Comparison of ENCODE assay signal across 23 cellular contexts in genomic region chr1:201842472-201843020, GRCh38. TPM values are rescaled to one million over a fixed set of nuclear protein-coding genes. Genes with fewer than 3 reads are reported as not detected.
DNase-seq lines count a peak whose midpoint lies in the region; ATAC-seq, FAIRE-seq and TF ChIP-seq lines count a peak whose summit lies in the region.
"Had no signal": no experiment of that assay in that cellular context is flagged by ENCODE, and none has a peak within 500 bp of the region (broad histone marks: within the 10 kb centered on the region; RNA-seq: fewer than 3 reads in every experiment).

No MANE protein-coding gene starts in this region.

- CTCF ChIA-PET in CD4-positive, alpha-beta T cell (lab: Charles Lee), result interaction anchor here (2.3 kb wide), 1 partner anchor 14 kb away, joined by 10 read pairs; the partner anchor contains the start of gene IPO9

- no peak for TF ChIP-seq CTCF in CD4-positive, alpha-beta T cell (IDR thresholded peaks at IDR 0.05)
- TF ChIP-seq CTCF in astrocyte (IDR thresholded peaks at IDR 0.05; ENCODE audit: insufficient read depth, low read depth, low read length) (no peak), right lobe of liver (IDR thresholded peaks at IDR 0.05) (no peak), ovary (IDR thresholded peaks at IDR 0.05) (no peak)

- POLR2A ChIA-PET in CD4-positive, alpha-beta T cell (lab: Charles Lee), result no interaction called here

- H3K9ac ChIP-seq in astrocyte (ENCODE audit: low read length), result no peak overlapping the region

- no peak overlapping the region for H3K27ac ChIP-seq in CD4-positive, alpha-beta T cell (ENCODE audit: low read depth, low read length)
- H3K27ac ChIP-seq in astrocyte (ENCODE audit: low read depth, low read length) (no peak overlapping the region), right lobe of liver (no peak overlapping the region), ovary (no peak overlapping the region)
- H3K27ac ChIP-seq: coronary artery, right atrium auricular region, SJSA1, transverse colon had no signal

- no peak overlapping the region for H3K4me3 ChIP-seq in astrocyte (ENCODE audit: insufficient read depth, low read depth, low read length)
- no peak overlapping the region for H3K4me3 ChIP-seq in right lobe of liver
- no peak overlapping the region for H3K4me3 ChIP-seq in ovary
- H3K4me3 ChIP-seq: coronary artery, HAP-1, right atrium auricular region, SJSA1, transverse colon had no signal

- H3K27me3 Mint-ChIP-seq in CD4-positive, alpha-beta T cell, result no peaks in the 10 kb centered on the region
- H3K27me3 Mint-ChIP-seq in astrocyte (ENCODE audit: low read depth, unreplicated experiment), result no peaks in the 10 kb centered on the region
- H3K27me3 Mint-ChIP-seq: activated B cell treated with CpG ODN at 0.5 μM for 24 hours; activated CD4-positive, alpha-beta memory T cell treated with anti-CD3 and anti-CD28 coated beads for 36 hours; B cell; naive thymus-derived CD4-positive, alpha-beta T cell; stimulated activated naive CD8-positive, alpha-beta T cell treated with anti-CD3 and anti-CD28 coated beads, Interleukin-15, amount 100 ng/mL, for 72 hours had no signal

- WGBS in right lobe of liver (ENCODE audit: insufficient coverage, low coverage, low lambda C conversion rate, missing lambda C conversion rate), result no CpG with 5 or more reads among the region's 2 CpGs
- 94 to 97% (median 97%) methylated on average over 2 of the region's 2 CpGs for WGBS in ovary, 3 donors

- intact Hi-C loops in CD4-positive, alpha-beta T cell (cut with DNase I, micrococcal nuclease), result no loop called here
- intact Hi-C loops in right lobe of liver (cut with DNase I) (no loop called here), ovary (cut with DNase I) (no loop called here)

- no peaks in the 10 kb centered on the region for H3K9me3 Mint-ChIP-seq in CD4-positive, alpha-beta T cell
- no peaks in the 10 kb centered on the region for H3K9me3 Mint-ChIP-seq in astrocyte (ENCODE audit: unreplicated experiment)
- H3K9me3 Mint-ChIP-seq: activated B cell treated with CpG ODN at 0.5 μM for 24 hours; activated CD4-positive, alpha-beta memory T cell treated with anti-CD3 and anti-CD28 coated beads for 36 hours; naive thymus-derived CD4-positive, alpha-beta T cell; stimulated activated naive CD8-positive, alpha-beta T cell treated with anti-CD3 and anti-CD28 coated beads, Interleukin-15, amount 100 ng/mL, for 72 hours had no signal

- no peak for DNase-seq in CD4-positive, alpha-beta T cell
- DNase-seq in KBM-7, result peak; percentile 29
- DNase-seq in astrocyte (ENCODE audit: low read depth), result no peak
- DNase-seq in right lobe of liver, result no peak
- no peak for DNase-seq in NCI-H146 (lab: John Stamatoyannopoulos, UW)
- no peak for DNase-seq in ovary
- no peak for DNase-seq in RPMI8226
- DNase-seq: activated B cell treated with CpG ODN at 0.5 μM for 24 hours; activated CD4-positive, alpha-beta memory T cell treated with anti-CD3 and anti-CD28 coated beads for 36 hours; activated effector memory CD4-positive, alpha-beta T cell treated with anti-CD3 and anti-CD28 coated beads, Interleukin-2, amount 50 U/mL, for 16 hours; naive thymus-derived CD4-positive, alpha-beta T cell; NCI-H2029; NCI-H226; stimulated activated naive CD8-positive, alpha-beta T cell treated with anti-CD3 and anti-CD28 coated beads, Interleukin-15, amount 100 ng/mL, for 72 hours; T-helper 2 cell; transverse colon had no signal

- no peak overlapping the region for H3K4me2 ChIP-seq in astrocyte (ENCODE audit: low read length)

- H3K36me3 ChIP-seq in astrocyte (ENCODE audit: insufficient read depth, low read length) (no peaks in the 10 kb centered on the region), right lobe of liver (no peaks in the 10 kb centered on the region), ovary (no peaks in the 10 kb centered on the region)
- H3K36me3 ChIP-seq: right atrium auricular region, transverse colon had no signal

- no peaks in the 10 kb centered on the region for H3K27me3 ChIP-seq in CD4-positive, alpha-beta T cell (ENCODE audit: control insufficient read depth, insufficient read depth, low read length)
- no peaks in the 10 kb centered on the region for H3K27me3 ChIP-seq in astrocyte (ENCODE audit: insufficient read depth, low read length)
- no peaks in the 10 kb centered on the region for H3K27me3 ChIP-seq in right lobe of liver
- H3K27me3 ChIP-seq in ovary, result no peaks in the 10 kb centered on the region
- H3K27me3 ChIP-seq: right atrium auricular region, SJSA1, transverse colon had no signal

- peak; percentile 60 for FAIRE-seq in astrocyte (lab: Jason Lieb, UNC)

- in situ Hi-C loops in KBM-7 (cut with MboI; ENCODE audit: low pct_unique_long_range_greater_than_20kb, low sequenced_read_pairs), result no loop called here

- TF ChIP-seq POLR2A in right lobe of liver (IDR thresholded peaks at IDR 0.05) (no peak), ovary (IDR thresholded peaks at IDR 0.05) (no peak)

- H2AFZ ChIP-seq in astrocyte (ENCODE audit: low read depth, low read length), result no peak overlapping the region

- no peak overlapping the region for H3K4me3 Mint-ChIP-seq in CD4-positive, alpha-beta T cell
- H3K4me3 Mint-ChIP-seq in astrocyte (ENCODE audit: unreplicated experiment), result no peak overlapping the region
- H3K4me3 Mint-ChIP-seq: activated B cell treated with CpG ODN at 0.5 μM for 24 hours; activated CD4-positive, alpha-beta memory T cell treated with anti-CD3 and anti-CD28 coated beads for 36 hours; B cell; naive thymus-derived CD4-positive, alpha-beta T cell; stimulated activated naive CD8-positive, alpha-beta T cell treated with anti-CD3 and anti-CD28 coated beads, Interleukin-15, amount 100 ng/mL, for 72 hours had no signal

- TF ChIP-seq EP300 in ovary (IDR thresholded peaks at IDR 0.05), result no peak

- H4K20me1 ChIP-seq in astrocyte (ENCODE audit: insufficient read depth, low read length), result peaks cover 52% of the 10 kb centered on the region

- no peak for ATAC-seq in CD4-positive, alpha-beta T cell (ENCODE audit: poor library complexity)
- ATAC-seq in right lobe of liver, result peak in 3 of 4 donors; percentile 32 to 78 (median 60)
- ATAC-seq in GM18870 (IDR thresholded peaks at IDR 0.05; ENCODE audit: unreplicated experiment), result no peak
- ATAC-seq: naive thymus-derived CD4-positive, alpha-beta T cell; Panc1; stimulated activated naive CD8-positive, alpha-beta T cell treated with anti-CD3 and anti-CD28 coated beads, Interleukin-15, amount 100 ng/mL, for 72 hours had no signal

- H3K9me3 ChIP-seq in CD4-positive, alpha-beta T cell (ENCODE audit: control insufficient read depth, low read length), result no peaks in the 10 kb centered on the region
- H3K9me3 ChIP-seq in astrocyte (ENCODE audit: insufficient read depth, low read depth, low read length) (no peaks in the 10 kb centered on the region), right lobe of liver (no peaks in the 10 kb centered on the region), ovary (no peaks in the 10 kb centered on the region)
- H3K9me3 ChIP-seq: HAP-1, right atrium auricular region, SJSA1, transverse colon had no signal

- peaks cover 38% of the 10 kb centered on the region for H3K36me3 Mint-ChIP-seq in CD4-positive, alpha-beta T cell (ENCODE audit: low read depth)
- no peaks in the 10 kb centered on the region for H3K36me3 Mint-ChIP-seq in astrocyte (ENCODE audit: low read depth, unreplicated experiment)

- peaks cover 49% of the 10 kb centered on the region for H3K4me1 Mint-ChIP-seq in CD4-positive, alpha-beta T cell (ENCODE audit: low read depth)
- H3K4me1 Mint-ChIP-seq in astrocyte (ENCODE audit: low read depth, unreplicated experiment), result peaks cover 7% of the 10 kb centered on the region

- H3K79me2 ChIP-seq in astrocyte (ENCODE audit: insufficient read depth, low read length), result peaks cover 98% of the 10 kb centered on the region

- peaks cover 15% of the 10 kb centered on the region for H3K4me1 ChIP-seq in astrocyte (ENCODE audit: insufficient read depth, low read length)
- H3K4me1 ChIP-seq in right lobe of liver, result peaks cover 0 to 33% (median 3%) of the 10 kb centered on the region in 4 donors
- H3K4me1 ChIP-seq in ovary (ENCODE audit: insufficient read depth), result peaks cover 3% of the 10 kb centered on the region
- H3K4me1 ChIP-seq: right atrium auricular region, transverse colon had no signal

- H3K27ac Mint-ChIP-seq in CD4-positive, alpha-beta T cell, result peak overlapping the region; percentile 43
- H3K27ac Mint-ChIP-seq in astrocyte (ENCODE audit: unreplicated experiment), result no peak overlapping the region
- H3K27ac Mint-ChIP-seq: activated B cell treated with CpG ODN at 0.5 μM for 24 hours; activated CD4-positive, alpha-beta memory T cell treated with anti-CD3 and anti-CD28 coated beads for 36 hours; B cell; stimulated activated naive CD8-positive, alpha-beta T cell treated with anti-CD3 and anti-CD28 coated beads, Interleukin-15, amount 100 ng/mL, for 72 hours had no signal

RNA-seq across cellular contexts. Expression of gene IPO9, which starts 13.6 kb away (rescaled TPM):
- 10 to 100 TPM; 17.1 to 20.1 TPM for total RNA-seq in CD4-positive, alpha-beta T cell
- total RNA-seq in astrocyte, result 47.9 and 50.2 TPM in 2 replicates
- 10 to 100 TPM; 10.3 to 21.7 (median 19.1) TPM for total RNA-seq in right lobe of liver
- total RNA-seq in ovary, result 10 to 100 TPM; 12.9 to 43.8 (median 40.7) TPM
- 10 to 100 TPM; 15.7 to 34.3 TPM for polyA plus RNA-seq in ovary

RNA-seq across cellular contexts. Expression of gene SHISA4, which starts 46.2 kb away (rescaled TPM):
- under 1 TPM in 1 of 2 experiments, not detected in 1; 0.19 TPM for total RNA-seq in CD4-positive, alpha-beta T cell
- total RNA-seq in astrocyte, result 9.8 and 10.1 TPM in 2 replicates
- 1 to 10 TPM; 2.5 to 8.1 (median 4.8) TPM for total RNA-seq in right lobe of liver
- 10 to 100 TPM; 16.8 to 37.9 (median 26.4) TPM for total RNA-seq in ovary
- 10 to 100 TPM; 11.3 to 29.9 TPM for polyA plus RNA-seq in ovary
- total RNA-seq: B cell had no signal
- polyA plus RNA-seq: naive thymus-derived CD4-positive, alpha-beta T cell had no signal

Comparison
In these comparisons a context has a peak if more than half of its experiments do, and no peak if none do; other contexts are left out.
1. ATAC-seq: peak in right lobe of liver (3 of 4); none in CD4-positive, alpha-beta T cell (single experiment) and GM18870 (single experiment).